In genomic region chr19:18109363-18109730, GRCh38 we compare ENCODE assay signal across 2 cellular contexts.
TF ChIP-seq lines count a peak whose summit lies in the region.

No MANE protein-coding gene starts in this region.

TF ChIP-seq in HepG2, 621 proteins besides CTCF, POLR2A, EP300 and RAD21 (continues in another document):
- peak; percentile 97 for TF ChIP-seq HNRNPL (IDR thresholded peaks at IDR 0.05; ENCODE audit: low read depth, low read length)
- no peak for TF ChIP-seq TBL1XR1 (IDR thresholded peaks at IDR 0.05; ENCODE audit: borderline replicate concordance, low read length, partially characterized antibody)
- TF ChIP-seq HOXA7 (CRISPR knock-in tag; IDR thresholded peaks at IDR 0.05): no peak
- TF ChIP-seq NAIF1 (CRISPR knock-in tag; IDR thresholded peaks at IDR 0.05; ENCODE audit: borderline replicate concordance): no peak
- no peak for TF ChIP-seq GATA4 (IDR thresholded peaks at IDR 0.05; ENCODE audit: borderline replicate concordance, low read depth)
- TF ChIP-seq, protein P1, sequence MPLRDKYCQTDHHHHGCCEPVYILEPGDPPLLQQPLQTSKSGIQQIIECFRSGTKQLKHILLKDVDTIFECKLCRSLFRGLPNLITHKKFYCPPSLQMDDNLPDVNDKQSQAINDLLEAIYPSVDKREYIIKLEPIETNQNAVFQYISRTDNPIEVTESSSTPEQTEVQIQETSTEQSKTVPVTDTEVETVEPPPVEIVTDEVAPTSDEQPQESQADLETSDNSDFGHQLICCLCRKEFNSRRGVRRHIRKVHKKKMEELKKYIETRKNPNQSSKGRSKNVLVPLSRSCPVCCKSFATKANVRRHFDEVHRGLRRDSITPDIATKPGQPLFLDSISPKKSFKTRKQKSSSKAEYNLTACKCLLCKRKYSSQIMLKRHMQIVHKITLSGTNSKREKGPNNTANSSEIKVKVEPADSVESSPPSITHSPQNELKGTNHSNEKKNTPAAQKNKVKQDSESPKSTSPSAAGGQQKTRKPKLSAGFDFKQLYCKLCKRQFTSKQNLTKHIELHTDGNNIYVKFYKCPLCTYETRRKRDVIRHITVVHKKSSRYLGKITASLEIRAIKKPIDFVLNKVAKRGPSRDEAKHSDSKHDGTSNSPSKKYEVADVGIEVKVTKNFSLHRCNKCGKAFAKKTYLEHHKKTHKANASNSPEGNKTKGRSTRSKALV (CRISPR knock-in tag; IDR thresholded peaks at IDR 0.05): no peak
- no peak for TF ChIP-seq SETDB1 (CRISPR knock-in tag; IDR thresholded peaks at IDR 0.05; ENCODE audit: borderline replicate concordance)
- no peak for TF ChIP-seq TARDBP (CRISPR knock-in tag; IDR thresholded peaks at IDR 0.05)
- no peak for TF ChIP-seq HNRNPUL1 (IDR thresholded peaks at IDR 0.05; ENCODE audit: low read depth, low read length)
- peak; percentile 51; the same call in 1 of the 2 replicates for TF ChIP-seq RARA (CRISPR knock-in tag; IDR thresholded peaks at IDR 0.05)
- TF ChIP-seq, protein P2, sequence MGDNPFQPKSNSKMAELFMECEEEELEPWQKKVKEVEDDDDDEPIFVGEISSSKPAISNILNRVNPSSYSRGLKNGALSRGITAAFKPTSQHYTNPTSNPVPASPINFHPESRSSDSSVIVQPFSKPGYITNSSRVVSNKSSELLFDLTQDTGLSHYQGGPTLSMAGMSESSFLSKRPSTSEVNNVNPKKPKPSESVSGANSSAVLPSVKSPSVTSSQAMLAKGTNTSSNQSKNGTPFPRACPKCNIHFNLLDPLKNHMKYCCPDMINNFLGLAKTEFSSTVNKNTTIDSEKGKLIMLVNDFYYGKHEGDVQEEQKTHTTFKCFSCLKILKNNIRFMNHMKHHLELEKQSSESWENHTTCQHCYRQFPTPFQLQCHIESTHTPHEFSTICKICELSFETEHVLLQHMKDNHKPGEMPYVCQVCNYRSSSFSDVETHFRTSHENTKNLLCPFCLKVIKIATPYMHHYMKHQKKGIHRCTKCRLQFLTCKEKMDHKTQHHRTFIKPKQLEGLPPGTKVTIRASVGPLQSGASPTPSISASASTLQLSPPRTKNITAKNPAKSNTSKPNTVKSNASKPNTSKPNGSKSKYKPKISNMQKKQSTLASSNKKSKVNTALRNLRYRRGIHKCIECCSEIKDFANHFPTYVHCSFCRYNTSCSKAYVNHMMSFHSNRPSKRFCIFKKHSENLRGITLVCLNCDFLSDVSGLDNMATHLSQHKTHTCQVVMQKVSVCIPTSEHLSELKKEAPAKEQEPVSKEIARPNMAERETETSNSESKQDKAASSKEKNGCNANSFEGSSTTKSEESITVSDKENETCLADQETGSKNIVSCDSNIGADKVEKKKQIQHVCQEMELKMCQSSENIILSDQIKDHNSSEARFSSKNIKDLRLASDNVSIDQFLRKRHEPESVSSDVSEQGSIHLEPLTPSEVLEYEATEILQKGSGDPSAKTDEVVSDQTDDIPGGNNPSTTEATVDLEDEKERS (CRISPR knock-in tag; IDR thresholded peaks at IDR 0.05): peak; percentile 93
- TF ChIP-seq, protein P3, sequence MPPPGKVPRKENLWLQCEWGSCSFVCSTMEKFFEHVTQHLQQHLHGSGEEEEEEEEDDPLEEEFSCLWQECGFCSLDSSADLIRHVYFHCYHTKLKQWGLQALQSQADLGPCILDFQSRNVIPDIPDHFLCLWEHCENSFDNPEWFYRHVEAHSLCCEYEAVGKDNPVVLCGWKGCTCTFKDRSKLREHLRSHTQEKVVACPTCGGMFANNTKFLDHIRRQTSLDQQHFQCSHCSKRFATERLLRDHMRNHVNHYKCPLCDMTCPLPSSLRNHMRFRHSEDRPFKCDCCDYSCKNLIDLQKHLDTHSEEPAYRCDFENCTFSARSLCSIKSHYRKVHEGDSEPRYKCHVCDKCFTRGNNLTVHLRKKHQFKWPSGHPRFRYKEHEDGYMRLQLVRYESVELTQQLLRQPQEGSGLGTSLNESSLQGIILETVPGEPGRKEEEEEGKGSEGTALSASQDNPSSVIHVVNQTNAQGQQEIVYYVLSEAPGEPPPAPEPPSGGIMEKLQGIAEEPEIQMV (CRISPR knock-in tag; IDR thresholded peaks at IDR 0.05; ENCODE audit: low read depth): no peak
- TF ChIP-seq SAP130 (CRISPR knock-in tag; IDR thresholded peaks at IDR 0.05; ENCODE audit: low read depth): no peak; the same call in 1 of the 2 replicates
- 0 out of 2 replicates have a peak, but pooled peaks have one; percentile 16 for TF ChIP-seq ZNF614 (CRISPR knock-in tag; IDR thresholded peaks at IDR 0.05; ENCODE audit: borderline replicate concordance)
- no peak for TF ChIP-seq ZNF44 (CRISPR knock-in tag; IDR thresholded peaks at IDR 0.05)
- no peak for TF ChIP-seq DMTF1 (CRISPR knock-in tag; IDR thresholded peaks at IDR 0.05)
- TF ChIP-seq NR2F6 (IDR thresholded peaks at IDR 0.05): no peak; the same call in 1 of the 2 replicates
- TF ChIP-seq NR2F6 (CRISPR knock-in tag; IDR thresholded peaks at IDR 0.05): peak; percentile 42
- TF ChIP-seq ZNF598 (CRISPR knock-in tag; IDR thresholded peaks at IDR 0.05; ENCODE audit: borderline replicate concordance): no peak
- TF ChIP-seq MEF2D (CRISPR knock-in tag; IDR thresholded peaks at IDR 0.05): peak; percentile 87

TF ChIP-seq in GM12891, 5 proteins besides CTCF, POLR2A, EP300 and RAD21:
- no peak for TF ChIP-seq SPI1 (IDR thresholded peaks at IDR 0.05; ENCODE audit: low read depth, low read length)
- TF ChIP-seq POU2F2 (IDR thresholded peaks at IDR 0.05; ENCODE audit: low read depth, low read length): no peak
- no peak for TF ChIP-seq TAF1 (IDR thresholded peaks at IDR 0.05; ENCODE audit: low read depth, low read length)
- TF ChIP-seq PAX5 (IDR thresholded peaks at IDR 0.05; ENCODE audit: insufficient read depth, low read length, severe bottlenecking): no peak
- TF ChIP-seq POLR2AphosphoS5 (IDR thresholded peaks at IDR 0.05; ENCODE audit: low read depth, low read length): no peak
